Comparison of ENCODE assay signal across 1 cellular context in the genomic region with DNA sequence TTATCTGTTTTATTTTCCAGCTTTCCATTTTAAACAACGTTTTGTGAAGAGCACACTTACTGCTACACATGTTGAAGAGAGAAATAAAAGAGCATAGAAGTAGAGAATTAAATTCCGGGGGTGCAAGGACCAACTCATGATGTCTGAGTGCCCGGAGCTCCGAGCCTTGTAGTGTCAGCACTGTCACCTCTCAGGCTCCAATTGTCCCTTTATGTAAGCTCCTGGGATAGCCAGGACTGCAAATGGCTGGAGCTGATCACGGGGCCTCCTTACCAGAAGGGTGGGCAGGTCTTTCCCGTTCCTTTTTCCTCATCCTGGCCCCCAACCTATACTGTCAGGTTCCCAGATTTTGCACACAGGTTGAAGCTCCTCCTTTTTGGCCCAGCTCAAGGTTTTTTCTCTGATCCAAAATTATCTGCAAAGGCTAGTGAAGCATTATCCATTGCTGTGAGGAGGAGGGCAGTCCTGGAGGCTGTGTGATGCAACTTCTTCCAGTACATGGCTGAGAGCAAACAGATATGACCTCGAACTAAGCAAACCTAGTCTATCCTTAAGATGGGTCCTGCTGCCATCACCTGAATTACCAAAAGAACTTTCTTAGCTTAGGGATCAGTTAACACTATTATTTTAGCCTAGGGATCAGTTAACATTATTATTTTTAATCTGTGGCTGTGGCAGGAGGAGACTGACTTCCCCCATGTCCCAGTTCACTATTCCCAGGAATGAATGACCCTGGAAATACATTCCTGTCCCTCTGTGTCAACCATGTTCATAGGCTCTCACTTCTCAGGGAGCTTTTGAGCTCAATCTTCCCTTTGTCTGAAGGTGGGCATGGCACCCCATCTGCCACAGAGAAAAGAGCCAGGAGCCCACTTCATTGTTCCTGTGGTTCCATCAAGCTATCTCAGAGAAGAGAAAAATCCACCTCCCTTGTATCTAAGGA.
A peak's percentile ranks its signal among the peaks of the same experiment; 100 is the strongest.
TF ChIP-seq lines count a peak whose summit lies in the region.

FGG (minus strand) TSS at position 185 of the 943 bp plus-strand sequence; CDS start at position 138, 47 bp downstream.

TF ChIP-seq in HepG2, 621 proteins besides CTCF, POLR2A, EP300 and RAD21 (continued from another document and continues in another):
- no peak for TF ChIP-seq ZBTB39 (CRISPR knock-in tag; IDR thresholded peaks at IDR 0.05)
- TF ChIP-seq, protein P1, sequence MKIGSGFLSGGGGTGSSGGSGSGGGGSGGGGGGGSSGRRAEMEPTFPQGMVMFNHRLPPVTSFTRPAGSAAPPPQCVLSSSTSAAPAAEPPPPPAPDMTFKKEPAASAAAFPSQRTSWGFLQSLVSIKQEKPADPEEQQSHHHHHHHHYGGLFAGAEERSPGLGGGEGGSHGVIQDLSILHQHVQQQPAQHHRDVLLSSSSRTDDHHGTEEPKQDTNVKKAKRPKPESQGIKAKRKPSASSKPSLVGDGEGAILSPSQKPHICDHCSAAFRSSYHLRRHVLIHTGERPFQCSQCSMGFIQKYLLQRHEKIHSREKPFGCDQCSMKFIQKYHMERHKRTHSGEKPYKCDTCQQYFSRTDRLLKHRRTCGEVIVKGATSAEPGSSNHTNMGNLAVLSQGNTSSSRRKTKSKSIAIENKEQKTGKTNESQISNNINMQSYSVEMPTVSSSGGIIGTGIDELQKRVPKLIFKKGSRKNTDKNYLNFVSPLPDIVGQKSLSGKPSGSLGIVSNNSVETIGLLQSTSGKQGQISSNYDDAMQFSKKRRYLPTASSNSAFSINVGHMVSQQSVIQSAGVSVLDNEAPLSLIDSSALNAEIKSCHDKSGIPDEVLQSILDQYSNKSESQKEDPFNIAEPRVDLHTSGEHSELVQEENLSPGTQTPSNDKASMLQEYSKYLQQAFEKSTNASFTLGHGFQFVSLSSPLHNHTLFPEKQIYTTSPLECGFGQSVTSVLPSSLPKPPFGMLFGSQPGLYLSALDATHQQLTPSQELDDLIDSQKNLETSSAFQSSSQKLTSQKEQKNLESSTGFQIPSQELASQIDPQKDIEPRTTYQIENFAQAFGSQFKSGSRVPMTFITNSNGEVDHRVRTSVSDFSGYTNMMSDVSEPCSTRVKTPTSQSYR (CRISPR knock-in tag; IDR thresholded peaks at IDR 0.05; ENCODE audit: borderline replicate concordance) = no peak
- TF ChIP-seq, protein P2, sequence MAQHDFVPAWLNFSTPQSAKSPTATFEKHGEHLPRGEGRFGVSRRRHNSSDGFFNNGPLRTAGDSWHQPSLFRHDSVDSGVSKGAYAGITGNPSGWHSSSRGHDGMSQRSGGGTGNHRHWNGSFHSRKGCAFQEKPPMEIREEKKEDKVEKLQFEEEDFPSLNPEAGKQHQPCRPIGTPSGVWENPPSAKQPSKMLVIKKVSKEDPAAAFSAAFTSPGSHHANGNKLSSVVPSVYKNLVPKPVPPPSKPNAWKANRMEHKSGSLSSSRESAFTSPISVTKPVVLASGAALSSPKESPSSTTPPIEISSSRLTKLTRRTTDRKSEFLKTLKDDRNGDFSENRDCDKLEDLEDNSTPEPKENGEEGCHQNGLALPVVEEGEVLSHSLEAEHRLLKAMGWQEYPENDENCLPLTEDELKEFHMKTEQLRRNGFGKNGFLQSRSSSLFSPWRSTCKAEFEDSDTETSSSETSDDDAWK (CRISPR knock-in tag; IDR thresholded peaks at IDR 0.05) = no peak
- no peak for TF ChIP-seq ARID2 (CRISPR knock-in tag; IDR thresholded peaks at IDR 0.05; ENCODE audit: borderline replicate concordance)
- TF ChIP-seq ZNF335 (CRISPR knock-in tag; IDR thresholded peaks at IDR 0.05) = no peak; the same call in 1 of the 2 replicates
- TF ChIP-seq AHR (CRISPR knock-in tag; IDR thresholded peaks at IDR 0.05) = no peak
- TF ChIP-seq, protein P3, sequence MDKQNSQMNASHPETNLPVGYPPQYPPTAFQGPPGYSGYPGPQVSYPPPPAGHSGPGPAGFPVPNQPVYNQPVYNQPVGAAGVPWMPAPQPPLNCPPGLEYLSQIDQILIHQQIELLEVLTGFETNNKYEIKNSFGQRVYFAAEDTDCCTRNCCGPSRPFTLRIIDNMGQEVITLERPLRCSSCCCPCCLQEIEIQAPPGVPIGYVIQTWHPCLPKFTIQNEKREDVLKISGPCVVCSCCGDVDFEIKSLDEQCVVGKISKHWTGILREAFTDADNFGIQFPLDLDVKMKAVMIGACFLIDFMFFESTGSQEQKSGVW (CRISPR knock-in tag; IDR thresholded peaks at IDR 0.05; ENCODE audit: borderline replicate concordance) = no peak
- no peak for TF ChIP-seq CHCHD3 (CRISPR knock-in tag; IDR thresholded peaks at IDR 0.05)
- peak; percentile 49; the same call in 1 of the 2 replicates for TF ChIP-seq TFE3 (CRISPR knock-in tag; IDR thresholded peaks at IDR 0.05)
- TF ChIP-seq, protein P4, sequence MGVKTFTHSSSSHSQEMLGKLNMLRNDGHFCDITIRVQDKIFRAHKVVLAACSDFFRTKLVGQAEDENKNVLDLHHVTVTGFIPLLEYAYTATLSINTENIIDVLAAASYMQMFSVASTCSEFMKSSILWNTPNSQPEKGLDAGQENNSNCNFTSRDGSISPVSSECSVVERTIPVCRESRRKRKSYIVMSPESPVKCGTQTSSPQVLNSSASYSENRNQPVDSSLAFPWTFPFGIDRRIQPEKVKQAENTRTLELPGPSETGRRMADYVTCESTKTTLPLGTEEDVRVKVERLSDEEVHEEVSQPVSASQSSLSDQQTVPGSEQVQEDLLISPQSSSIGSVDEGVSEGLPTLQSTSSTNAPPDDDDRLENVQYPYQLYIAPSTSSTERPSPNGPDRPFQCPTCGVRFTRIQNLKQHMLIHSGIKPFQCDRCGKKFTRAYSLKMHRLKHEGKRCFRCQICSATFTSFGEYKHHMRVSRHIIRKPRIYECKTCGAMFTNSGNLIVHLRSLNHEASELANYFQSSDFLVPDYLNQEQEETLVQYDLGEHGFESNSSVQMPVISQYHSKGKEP (CRISPR knock-in tag; IDR thresholded peaks at IDR 0.05) = no peak
- TF ChIP-seq ZBTB14 (CRISPR knock-in tag; IDR thresholded peaks at IDR 0.05) = no peak
- no peak for TF ChIP-seq NFE2L2 (IDR thresholded peaks at IDR 0.05; ENCODE audit: low read length)
- TF ChIP-seq ZNF660 (CRISPR knock-in tag; IDR thresholded peaks at IDR 0.05; ENCODE audit: borderline replicate concordance, low read depth) = no peak
- TF ChIP-seq ZNF652 (CRISPR knock-in tag; IDR thresholded peaks at IDR 0.05; ENCODE audit: borderline replicate concordance, low read depth) = no peak
- TF ChIP-seq, protein P5, sequence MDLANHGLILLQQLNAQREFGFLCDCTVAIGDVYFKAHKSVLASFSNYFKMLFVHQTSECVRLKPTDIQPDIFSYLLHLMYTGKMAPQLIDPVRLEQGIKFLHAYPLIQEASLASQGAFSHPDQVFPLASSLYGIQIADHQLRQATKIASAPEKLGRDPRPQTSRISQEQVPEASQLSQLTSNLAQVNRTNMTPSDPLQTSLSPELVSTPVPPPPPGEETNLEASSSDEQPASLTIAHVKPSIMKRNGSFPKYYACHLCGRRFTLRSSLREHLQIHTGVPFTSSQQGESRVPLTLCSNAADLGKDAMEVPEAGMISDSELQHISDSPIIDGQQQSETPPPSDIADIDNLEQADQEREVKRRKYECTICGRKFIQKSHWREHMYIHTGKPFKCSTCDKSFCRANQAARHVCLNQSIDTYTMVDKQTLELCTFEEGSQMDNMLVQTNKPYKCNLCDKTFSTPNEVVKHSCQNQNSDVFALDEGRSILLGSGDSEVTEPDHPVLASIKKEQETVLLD (CRISPR knock-in tag; IDR thresholded peaks at IDR 0.05; ENCODE audit: low read depth) = no peak
- TF ChIP-seq PHF21A (CRISPR knock-in tag; IDR thresholded peaks at IDR 0.05) = peak; percentile 75
- peak; percentile 28; the same call in 1 of the 2 replicates for TF ChIP-seq ZNF441 (CRISPR knock-in tag; IDR thresholded peaks at IDR 0.05; ENCODE audit: borderline replicate concordance)
- TF ChIP-seq PCBP1 (IDR thresholded peaks at IDR 0.05; ENCODE audit: borderline replicate concordance, low read depth, low read length) = no peak
- no peak for TF ChIP-seq ZNF260 (CRISPR knock-in tag; IDR thresholded peaks at IDR 0.05; ENCODE audit: borderline replicate concordance, low read depth)
- TF ChIP-seq RARG (CRISPR knock-in tag; IDR thresholded peaks at IDR 0.05; ENCODE audit: low read depth) = 0 out of 2 replicates have a peak, but pooled peaks have one; percentile 40
- TF ChIP-seq SIN3A (IDR thresholded peaks at IDR 0.05; ENCODE audit: borderline replicate concordance, low read depth, low read length) = peak; percentile 89
- TF ChIP-seq, protein P6, sequence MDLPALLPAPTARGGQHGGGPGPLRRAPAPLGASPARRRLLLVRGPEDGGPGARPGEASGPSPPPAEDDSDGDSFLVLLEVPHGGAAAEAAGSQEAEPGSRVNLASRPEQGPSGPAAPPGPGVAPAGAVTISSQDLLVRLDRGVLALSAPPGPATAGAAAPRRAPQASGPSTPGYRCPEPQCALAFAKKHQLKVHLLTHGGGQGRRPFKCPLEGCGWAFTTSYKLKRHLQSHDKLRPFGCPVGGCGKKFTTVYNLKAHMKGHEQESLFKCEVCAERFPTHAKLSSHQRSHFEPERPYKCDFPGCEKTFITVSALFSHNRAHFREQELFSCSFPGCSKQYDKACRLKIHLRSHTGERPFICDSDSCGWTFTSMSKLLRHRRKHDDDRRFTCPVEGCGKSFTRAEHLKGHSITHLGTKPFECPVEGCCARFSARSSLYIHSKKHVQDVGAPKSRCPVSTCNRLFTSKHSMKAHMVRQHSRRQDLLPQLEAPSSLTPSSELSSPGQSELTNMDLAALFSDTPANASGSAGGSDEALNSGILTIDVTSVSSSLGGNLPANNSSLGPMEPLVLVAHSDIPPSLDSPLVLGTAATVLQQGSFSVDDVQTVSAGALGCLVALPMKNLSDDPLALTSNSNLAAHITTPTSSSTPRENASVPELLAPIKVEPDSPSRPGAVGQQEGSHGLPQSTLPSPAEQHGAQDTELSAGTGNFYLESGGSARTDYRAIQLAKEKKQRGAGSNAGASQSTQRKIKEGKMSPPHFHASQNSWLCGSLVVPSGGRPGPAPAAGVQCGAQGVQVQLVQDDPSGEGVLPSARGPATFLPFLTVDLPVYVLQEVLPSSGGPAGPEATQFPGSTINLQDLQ (CRISPR knock-in tag; IDR thresholded peaks at IDR 0.05) = no peak
- 0 out of 2 replicates have a peak, but pooled peaks have one; percentile 55 for TF ChIP-seq ZNF331 (CRISPR knock-in tag; IDR thresholded peaks at IDR 0.05)
- TF ChIP-seq ZNF589 (CRISPR knock-in tag; conservative IDR thresholded peaks at IDR 0.05) = no peak
- TF ChIP-seq ZNF367 (CRISPR knock-in tag; IDR thresholded peaks at IDR 0.05; ENCODE audit: borderline replicate concordance) = no peak
- peak; percentile 99 for TF ChIP-seq POLR2G (IDR thresholded peaks at IDR 0.05; ENCODE audit: low read depth, low read length)
- TF ChIP-seq ATM (IDR thresholded peaks at IDR 0.05; ENCODE audit: borderline replicate concordance) = no peak
- TF ChIP-seq, protein P7, sequence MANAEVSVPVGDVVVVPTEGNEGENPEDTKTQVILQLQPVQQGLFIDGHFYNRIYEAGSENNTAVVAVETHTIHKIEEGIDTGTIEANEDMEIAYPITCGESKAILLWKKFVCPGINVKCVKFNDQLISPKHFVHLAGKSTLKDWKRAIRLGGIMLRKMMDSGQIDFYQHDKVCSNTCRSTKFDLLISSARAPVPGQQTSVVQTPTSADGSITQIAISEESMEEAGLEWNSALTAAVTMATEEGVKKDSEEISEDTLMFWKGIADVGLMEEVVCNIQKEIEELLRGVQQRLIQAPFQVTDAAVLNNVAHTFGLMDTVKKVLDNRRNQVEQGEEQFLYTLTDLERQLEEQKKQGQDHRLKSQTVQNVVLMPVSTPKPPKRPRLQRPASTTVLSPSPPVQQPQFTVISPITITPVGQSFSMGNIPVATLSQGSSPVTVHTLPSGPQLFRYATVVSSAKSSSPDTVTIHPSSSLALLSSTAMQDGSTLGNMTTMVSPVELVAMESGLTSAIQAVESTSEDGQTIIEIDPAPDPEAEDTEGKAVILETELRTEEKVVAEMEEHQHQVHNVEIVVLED (CRISPR knock-in tag; IDR thresholded peaks at IDR 0.05; ENCODE audit: borderline replicate concordance) = peak; percentile 25; the same call in 1 of the 2 replicates
- TF ChIP-seq ZNF891 (CRISPR knock-in tag; IDR thresholded peaks at IDR 0.05) = no peak
